21 cellular contexts compared by ENCODE assay signal in genomic region chr18:3055861-3056260, GRCh38.
"Had no signal": no experiment of that assay in that cellular context is flagged by ENCODE, and none has a peak within 500 bp of the region (broad histone marks: within the 10 kb centered on the region; RNA-seq: fewer than 3 reads in every experiment).

No MANE protein-coding gene starts in this region.

- ATAC-seq: activated CD8-positive, alpha-beta T cell treated with anti-CD3 and anti-CD28 coated beads for 36 hours; activated naive CD4-positive, alpha-beta T cell treated with anti-CD3 and anti-CD28 coated beads, Interleukin-2, amount 50 U/mL, for 72 hours; body of pancreas; foreskin keratinocyte; left lung; natural killer cell; stimulated activated memory B cell treated with anti-CD40 and anti-IgM and Interleukin-4, amounts not matched to agents 10 μg/mL and 1 μg/mL and 100 μg/mL, for 72 hours; WTC11 had no signal

- H3K27me3 ChIP-seq: body of pancreas, left lung, neutrophil, tibial artery, vagina had no signal

- H3K4me3 ChIP-seq: body of pancreas, left lung, tibial artery, vagina had no signal

- H2AFZ ChIP-seq: parathyroid adenoma had no signal

- H3K79me2 ChIP-seq: parathyroid adenoma had no signal

- H3K27me3 Mint-ChIP-seq: activated CD8-positive, alpha-beta T cell treated with anti-CD3 and anti-CD28 coated beads for 36 hours had no signal

- DNase-seq: activated CD4-positive, alpha-beta T cell treated with anti-CD3 and anti-CD28 coated beads for 4 hours; activated CD8-positive, alpha-beta T cell treated with anti-CD3 and anti-CD28 coated beads for 36 hours; activated effector memory CD4-positive, alpha-beta T cell treated with anti-CD3 and anti-CD28 coated beads, Interleukin-2, amount 50 U/mL, for 16 hours; activated T-cell treated with anti-CD3 and anti-CD28 coated beads, Interleukin-2, amount 50 U/mL, for 48 hours; body of pancreas; central memory CD4-positive, alpha-beta T cell; cortex of kidney; effector CD4-positive, alpha-beta T cell; left lung; mammary epithelial cell; natural killer cell; stimulated activated CD4-positive, alpha-beta T cell treated with anti-CD3 and anti-CD28 coated beads, Interleukin-2, amount 100 ng/mL, for 48 hours; T-helper 2 cell; tibial artery had no signal

- H3K27ac Mint-ChIP-seq: activated CD8-positive, alpha-beta T cell treated with anti-CD3 and anti-CD28 coated beads for 36 hours; activated naive CD4-positive, alpha-beta T cell treated with anti-CD3 and anti-CD28 coated beads, Interleukin-2, amount 50 U/mL, for 72 hours; stimulated activated memory B cell treated with anti-CD40 and anti-IgM and Interleukin-4, amounts not matched to agents 10 μg/mL and 1 μg/mL and 100 μg/mL, for 72 hours; WTC11 had no signal

- H3K27ac ChIP-seq: body of pancreas, foreskin keratinocyte, left lung, neutrophil, parathyroid adenoma, tibial artery, vagina had no signal

- H3K9ac ChIP-seq: parathyroid adenoma had no signal

- H3K36me3 ChIP-seq: left lung, neutrophil, tibial artery, vagina had no signal

- H3K4me1 ChIP-seq: foreskin keratinocyte, parathyroid adenoma, vagina had no signal

- H3K9me3 ChIP-seq: body of pancreas, left lung, neutrophil, tibial artery, vagina had no signal

- H3K4me3 Mint-ChIP-seq: activated CD8-positive, alpha-beta T cell treated with anti-CD3 and anti-CD28 coated beads for 36 hours; natural killer cell; stimulated activated memory B cell treated with anti-CD40 and anti-IgM and Interleukin-4, amounts not matched to agents 10 μg/mL and 1 μg/mL and 100 μg/mL, for 72 hours; WTC11 had no signal

- H3K9me3 Mint-ChIP-seq: natural killer cell had no signal

- H3K36me3 Mint-ChIP-seq: natural killer cell had no signal
